8 cellular contexts compared by ENCODE assay signal in genomic region chr10:3784510-3785250, GRCh38. TPM values are rescaled to one million over a fixed set of nuclear protein-coding genes. Genes with fewer than 3 reads are reported as not detected.
DNase-seq lines count a peak whose midpoint lies in the region; ATAC-seq and TF ChIP-seq lines count a peak whose summit lies in the region.

Gene KLF6 (minus strand): TSS chr10:3785209. CDS start chr10:3785014, 195 bp downstream.

- H3K4me1 ChIP-seq in Loucy (ENCODE audit: insufficient read depth, low read length, poor library complexity, severe bottlenecking) (peaks cover 41% of the 10 kb centered on the region), adrenal gland (replicated peaks in 1 of 2) (peaks cover 23 to 41% of the 10 kb centered on the region in 2 donors), right atrium auricular region (peaks cover 0 to 30% of the 10 kb centered on the region in 2 donors), psoas muscle (peaks cover 16% of the 10 kb centered on the region)

- H3K27ac ChIP-seq in adrenal gland (peak within 1 kb of the TSS; percentile 97 to 100 (median 100)), right atrium auricular region (peak within 1 kb of the TSS; percentile 100), psoas muscle (peak within 1 kb of the TSS; percentile 100)

- H3K4me2 ChIP-seq in Loucy (ENCODE audit: low read depth, low read length, poor library complexity, severe bottlenecking) = peak within 1 kb of the TSS; percentile 92

- DNase-seq in ELR (ENCODE audit: low read depth) = peak; percentile 38
- DNase-seq in adrenal gland = peak in 6 of 7 donors; percentile 53 to 67 (median 58)
- DNase-seq in right atrium auricular region (ENCODE audit: low spot score) = no peak
- DNase-seq in psoas muscle = peak; percentile 70 to 86
- DNase-seq in glomerular visceral epithelial cell (ENCODE audit: extremely low spot score) = no peak
- no peak for DNase-seq in NCI-H187 treated with DMSO at 0.1 percent for 48 hours (lab: John Stamatoyannopoulos, UW)

- no peaks in the 10 kb centered on the region for H3K9me2 ChIP-seq in Loucy (replicated peaks; ENCODE audit: low read depth, low read length)

- H3K4me3 ChIP-seq in Loucy (ENCODE audit: low read length, poor library complexity, severe bottlenecking) (peak within 1 kb of the TSS; percentile 89), adrenal gland (peak within 1 kb of the TSS; percentile 63 to 90 (median 82)), right atrium auricular region (peak within 1 kb of the TSS; percentile 98 to 99), psoas muscle (peak within 1 kb of the TSS; percentile 95)

- peaks cover 53% of the 10 kb centered on the region for H3K79me2 ChIP-seq in Loucy (ENCODE audit: insufficient read depth, low read length)

- H3F3A ChIP-seq in Loucy (ENCODE audit: low read depth) = peaks cover 5% of the 10 kb centered on the region; the same call in 1 of the 2 replicates

- H3K27me3 ChIP-seq in Loucy (ENCODE audit: insufficient read depth, low read length, poor library complexity, severe bottlenecking) (no peaks in the 10 kb centered on the region), adrenal gland (no peaks in the 10 kb centered on the region), right atrium auricular region (no peaks in the 10 kb centered on the region), psoas muscle (ENCODE audit: insufficient read depth in 3 of 3, low read length in 2 of 3) (no peaks in the 10 kb centered on the region)

- H3K9ac ChIP-seq in Loucy (ENCODE audit: low read depth, low read length, poor library complexity, severe bottlenecking) = peak within 1 kb of the TSS; percentile 97

- TF ChIP-seq CTCF in Loucy (conservative IDR thresholded peaks at IDR 0.05; ENCODE audit: low read length) = 0 out of 2 replicates have a peak, but pooled peaks have one; percentile 13
- peak in 1 of 6 experiments; percentile 4 for TF ChIP-seq CTCF in adrenal gland (IDR thresholded peaks at IDR 0.05)
- TF ChIP-seq CTCF in right atrium auricular region (IDR thresholded peaks at IDR 0.05) = no peak
- no peak for TF ChIP-seq CTCF in psoas muscle (IDR thresholded peaks at IDR 0.05)

- TF ChIP-seq POLR2A in adrenal gland (IDR thresholded peaks at IDR 0.05) = peak in 1 of 2 donors; percentile 54

- H4K20me1 ChIP-seq in Loucy (ENCODE audit: insufficient read depth, low read length, poor library complexity, severe bottlenecking) = peaks cover 46% of the 10 kb centered on the region

- H3K9me3 ChIP-seq in Loucy (ENCODE audit: insufficient read depth, low read depth, low read length) = peaks cover 6% of the 10 kb centered on the region; the same call in 1 of the 2 replicates
- H3K9me3 ChIP-seq in adrenal gland (replicated peaks in 1 of 3) = peaks cover 0 to 7% (median 5%) of the 10 kb centered on the region in 3 donors
- peaks cover 0 to 6% of the 10 kb centered on the region in 2 donors for H3K9me3 ChIP-seq in right atrium auricular region
- peaks cover 5% of the 10 kb centered on the region for H3K9me3 ChIP-seq in psoas muscle

- H3K36me3 ChIP-seq in Loucy (ENCODE audit: insufficient read depth, low read length) (peaks cover 22% of the 10 kb centered on the region; the same call in 1 of the 2 replicates), adrenal gland (replicated peaks in 1 of 2) (peaks cover 0 to 24% of the 10 kb centered on the region in 2 donors), right atrium auricular region (peaks cover 45% of the 10 kb centered on the region), psoas muscle (ENCODE audit: insufficient read depth in 1 of 2, low read depth in 1 of 2) (peaks cover 0 to 26% of the 10 kb centered on the region in 2 donors)

- intact Hi-C loops in adrenal gland (cut with DNase I) = loop anchor here in 1 of 2 donors (10.0 kb wide), 1 partner anchor 90 kb away; no protein-coding TSS in a partner anchor
- intact Hi-C loops in psoas muscle (cut with DNase I) = loop anchor here (1.0 to 10.0 kb wide), 4 partner anchors 23 to 980 kb away; no protein-coding TSS in a partner anchor

- ATAC-seq in GM21526 (IDR thresholded peaks at IDR 0.05; ENCODE audit: low FRiP score, unreplicated experiment) (peak; percentile 11), psoas muscle (peak; percentile 11 to 42 (median 32))

- peak within 1 kb of the TSS; percentile 82 for H2AFZ ChIP-seq in Loucy (ENCODE audit: low read length)

- WGBS in adrenal gland, 4 donors = 0 to 1% (median 1%) methylated on average over 39 to 69 of the region's 69 CpGs
- 0 to 1% (median 1%) methylated on average over 58 to 69 of the region's 69 CpGs for WGBS in psoas muscle, 3 donors

RNA-seq across cellular contexts. Expression of gene KLF6, which starts in this region (rescaled TPM):
- 10 to 100 TPM; 14.4 to 70.2 (median 38.9) TPM for total RNA-seq in adrenal gland
- 10 to 100 TPM; 14.9 to 25.2 (median 18.0) TPM for polyA plus RNA-seq in adrenal gland
- total RNA-seq in right atrium auricular region = 10 to 100 TPM; 29.1 to 44.7 TPM
- 100 to 1,000 TPM in 3 of 4 donors, 10 to 100 TPM in 1; 30.4 to 296 (median 173) TPM for total RNA-seq in psoas muscle
- polyA plus RNA-seq in psoas muscle = 100 to 1,000 TPM in 2 of 3 donors, 10 to 100 TPM in 1; 94.1 to 138 (median 109) TPM

Comparison
In these comparisons a context has a peak if more than half of its experiments do, and no peak if none do; other contexts are left out.
1. DNase-seq: peak in ELR (single experiment), adrenal gland (6 of 7) and psoas muscle (2 of 2); none in right atrium auricular region (single experiment), glomerular visceral epithelial cell (single experiment) and NCI-H187 treated with DMSO at 0.1 percent for 48 hours (single experiment).
2. Peak in every context shown above with its lines, with median percentiles within 50 percentile points of each other: H3K4me3 ChIP-seq and H3K27ac ChIP-seq.